Comparison of ENCODE assay signal across 9 cellular contexts in the genomic region with DNA sequence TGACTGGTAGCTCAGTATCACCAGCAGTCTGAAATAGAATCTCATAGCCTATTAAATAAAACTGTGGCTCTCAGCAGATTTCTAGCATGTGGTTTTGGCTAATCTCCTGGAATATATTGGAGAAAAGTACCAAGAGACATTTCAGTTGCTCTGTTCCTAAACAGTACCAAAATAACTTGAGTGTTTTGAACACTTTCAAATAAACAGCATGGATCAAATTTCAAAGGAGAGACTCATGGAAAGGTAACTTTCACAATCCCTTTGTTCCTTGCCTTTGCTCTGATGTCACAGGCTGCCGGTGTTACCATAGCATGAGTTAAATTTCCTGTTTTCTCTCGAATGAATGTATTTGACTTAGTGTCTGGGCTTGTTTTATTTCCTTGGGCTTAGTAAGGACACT. TPM values are rescaled to one million over a fixed set of nuclear protein-coding genes. Genes with fewer than 3 reads are reported as not detected.
DNase-seq lines count a peak whose midpoint lies in the region; ATAC-seq, FAIRE-seq and TF ChIP-seq lines count a peak whose summit lies in the region.
"Had no signal": no experiment of that assay in that cellular context is flagged by ENCODE, and none has a peak within 500 bp of the region (broad histone marks: within the 10 kb centered on the region; RNA-seq: fewer than 3 reads in every experiment).

No MANE protein-coding gene starts in this region.

- no peaks in the 10 kb centered on the region for H3K9me3 ChIP-seq in Loucy (ENCODE audit: insufficient read depth, low read depth, low read length)

- FAIRE-seq in GM12892 (lab: Jason Lieb, UNC) = no peak
- FAIRE-seq in frontal cortex (lab: Jason Lieb, UNC) = no peak

- DNase-seq in Ammon's horn (ENCODE audit: low spot score) = peak; percentile 23
- peak; percentile 79 for DNase-seq in MCF 10A (ENCODE audit: unreplicated experiment)
- DNase-seq in mesothelial cell of epicardium (ENCODE audit: low spot score in 2 of 2, unreplicated experiment in 2 of 2) = no peak
- DNase-seq in SIG-M5 treated with dmso at 0.1 percent for 504 hours (lab: John Stamatoyannopoulos, UW; ENCODE audit: unreplicated experiment) = no peak
- no peak for DNase-seq in GM12892 (ENCODE audit: insufficient read length)
- no peak for DNase-seq in frontal cortex (ENCODE audit: low spot score in 2 of 2)

- no peak for ATAC-seq in HG03175 (IDR thresholded peaks at IDR 0.05; ENCODE audit: unreplicated experiment)

- H3K4me1 Mint-ChIP-seq in MCF 10A (ENCODE audit: insufficient read depth, unreplicated experiment) (peaks cover 30% of the 10 kb centered on the region), mesothelial cell of epicardium (peaks cover 25% of the 10 kb centered on the region)

- H3K9me2 ChIP-seq in Loucy (replicated peaks; ENCODE audit: low read depth, low read length) = no peaks in the 10 kb centered on the region

- TF ChIP-seq POLR2A in GM12892 (IDR thresholded peaks at IDR 0.05; ENCODE audit: low read depth, low read length) = no peak

- no peak for TF ChIP-seq CTCF in Loucy (conservative IDR thresholded peaks at IDR 0.05; ENCODE audit: low read length)
- TF ChIP-seq CTCF in MCF 10A (IDR thresholded peaks at IDR 0.05; ENCODE audit: unreplicated experiment) = no peak
- TF ChIP-seq CTCF in mesothelial cell of epicardium (IDR thresholded peaks at IDR 0.05; ENCODE audit: unreplicated experiment) = no peak

- POLR2A ChIA-PET in MCF 10A (lab: Yijun Ruan, JAX) = interaction anchor here (0.7 to 2.1 kb wide), 6 partner anchors 24 to 81 kb away, joined by 3 to 6 read pairs (median 4); a partner anchor contains a TSS

- CTCF ChIA-PET in MCF 10A (lab: Yijun Ruan, JAX) = interaction anchor here (0.7 to 3.2 kb wide), 4 partner anchors 11 to 81 kb away, joined by 3 to 18 read pairs (median 6); no protein-coding TSS in a partner anchor

- H3K36me3 Mint-ChIP-seq in MCF 10A (ENCODE audit: insufficient read depth, unreplicated experiment) = no peaks in the 10 kb centered on the region
- H3K36me3 Mint-ChIP-seq in mesothelial cell of epicardium = peaks cover 2% of the 10 kb centered on the region

- no peaks in the 10 kb centered on the region for H3K36me3 ChIP-seq in Loucy (ENCODE audit: insufficient read depth, low read length)

- no peaks in the 10 kb centered on the region for H3K79me2 ChIP-seq in Loucy (ENCODE audit: insufficient read depth, low read length)

- intact Hi-C loops in MCF 10A (cut with micrococcal nuclease) = no loop called here

- peak overlapping the region; percentile 82 for H3K27ac Mint-ChIP-seq in MCF 10A (ENCODE audit: low read depth, unreplicated experiment)
- H3K27ac Mint-ChIP-seq in mesothelial cell of epicardium = peak overlapping the region; percentile 76

- H2AFZ ChIP-seq in Loucy (ENCODE audit: low read length) = peak overlapping the region; percentile 78; the same call in 1 of the 2 replicates

- no peaks in the 10 kb centered on the region for H4K20me1 ChIP-seq in Loucy (ENCODE audit: insufficient read depth, low read length, poor library complexity, severe bottlenecking)

- peaks cover 26% of the 10 kb centered on the region for H3K4me1 ChIP-seq in Loucy (ENCODE audit: insufficient read depth, low read length, poor library complexity, severe bottlenecking)

- no peaks in the 10 kb centered on the region for H3K27me3 ChIP-seq in Loucy (ENCODE audit: insufficient read depth, low read length, poor library complexity, severe bottlenecking)

- H3K27me3 Mint-ChIP-seq in MCF 10A (ENCODE audit: insufficient read depth, unreplicated experiment) (no peaks in the 10 kb centered on the region), mesothelial cell of epicardium (ENCODE audit: low read depth) (peaks cover 3% of the 10 kb centered on the region)

- H3K4me3 Mint-ChIP-seq in MCF 10A (ENCODE audit: unreplicated experiment) (no peak overlapping the region), mesothelial cell of epicardium (no peak overlapping the region)
- H3K4me3 Mint-ChIP-seq: central memory CD8-positive, alpha-beta T cell had no signal

- no peaks in the 10 kb centered on the region for H3K9me3 Mint-ChIP-seq in MCF 10A (ENCODE audit: unreplicated experiment)
- H3K9me3 Mint-ChIP-seq in mesothelial cell of epicardium = no peaks in the 10 kb centered on the region
- H3K9me3 Mint-ChIP-seq: central memory CD8-positive, alpha-beta T cell had no signal

- H3K4me2 ChIP-seq in Loucy (ENCODE audit: low read depth, low read length, poor library complexity, severe bottlenecking) = peak overlapping the region; percentile 65

- no TSS peak for BruUV-seq in MCF 10A (replicated peaks; lab: Mats Ljungman, UMichigan)

- no peaks in the 10 kb centered on the region; the same call in 1 of the 2 replicates for H3F3A ChIP-seq in Loucy (ENCODE audit: low read depth)

- peak overlapping the region; percentile 54 for H3K4me3 ChIP-seq in Loucy (ENCODE audit: low read length, poor library complexity, severe bottlenecking)

- peak overlapping the region; percentile 41 for H3K9ac ChIP-seq in Loucy (ENCODE audit: low read depth, low read length, poor library complexity, severe bottlenecking)

RNA-seq across cellular contexts. Expression of a gene that starts 3.4 kb away (rescaled TPM):
- total RNA-seq in MCF 10A (2022) (11.7 and 17.6 TPM in 2 replicates), mesothelial cell of epicardium (2.5 to 4.5 TPM (median 2.9 TPM) in 3 replicates), frontal cortex (59.1 TPM)
- polyA plus RNA-seq in GM12892 (2012; ENCODE audit: missing spikeins) = 3.3 TPM

RNA-seq across cellular contexts. Expression of a gene that starts 23.0 kb away (rescaled TPM):
- total RNA-seq in MCF 10A (2022) = 13.8 and 18.9 TPM in 2 replicates
- total RNA-seq in mesothelial cell of epicardium = 11.4 to 13.4 TPM (median 11.9 TPM) in 3 replicates
- polyA plus RNA-seq in GM12892 (2012; ENCODE audit: missing spikeins) = 17.6 TPM
- total RNA-seq in frontal cortex = 29.8 TPM

RNA-seq across cellular contexts. Expression of a gene that starts 51.3 kb away (rescaled TPM):
- total RNA-seq in MCF 10A (2022) = 57.5 and 84.3 TPM in 2 replicates
- total RNA-seq in mesothelial cell of epicardium = 75.7 to 95.0 TPM (median 88.9 TPM) in 3 replicates
- polyA plus RNA-seq in GM12892 (2012; ENCODE audit: missing spikeins) = 52.8 TPM
- total RNA-seq in frontal cortex = 40.4 TPM

Comparison
In these comparisons a context has a peak if more than half of its experiments do, and no peak if none do; other contexts are left out.
1. DNase-seq: peak in Ammon's horn (single experiment) and MCF 10A (single experiment); none in mesothelial cell of epicardium (0 of 2), SIG-M5 treated with dmso at 0.1 percent for 504 hours (single experiment), GM12892 (single experiment) and frontal cortex (0 of 2).